In the genomic region with DNA sequence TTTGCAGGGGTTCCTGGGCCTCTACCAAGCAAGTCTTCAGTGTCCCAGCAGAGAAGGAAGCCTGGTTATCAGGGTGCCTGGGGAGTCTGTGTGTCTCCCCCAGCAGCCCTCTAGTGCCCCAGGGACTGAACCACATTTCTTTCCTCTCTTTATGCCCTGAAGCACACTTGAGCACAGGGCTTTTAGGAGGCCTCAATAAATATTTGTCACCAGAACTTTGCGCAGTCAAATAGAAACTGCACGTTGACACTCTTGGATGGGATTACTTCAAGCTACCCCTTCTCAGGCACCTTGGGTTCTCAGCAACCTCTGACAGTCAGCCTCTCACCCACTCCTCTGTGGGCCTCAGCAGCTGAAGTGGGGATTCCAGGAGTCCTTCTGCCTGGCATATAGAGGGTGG, we compare ENCODE assay signal across 15 cellular contexts.
A peak's percentile ranks its signal among the peaks of the same experiment; 100 is the strongest.
DNase-seq lines count a peak whose midpoint lies in the region; ATAC-seq and TF ChIP-seq lines count a peak whose summit lies in the region.
"Had no signal": no experiment of that assay in that cellular context is flagged by ENCODE, and none has a peak within 500 bp of the region (broad histone marks: within the 10 kb centered on the region; RNA-seq: fewer than 3 reads in every experiment).

No MANE protein-coding gene starts in this region.

- POLR2A ChIA-PET in HEK293 (lab: Yijun Ruan, JAX): no interaction called here

- H3K36me3 ChIP-seq in GM06990 (ENCODE audit: control insufficient read depth, insufficient read depth, low read length): no peaks in the 10 kb centered on the region
- no peaks in the 10 kb centered on the region for H3K36me3 ChIP-seq in HEK293 (ENCODE audit: control insufficient read depth in 2 of 2, insufficient read depth in 1 of 2, low read length in 2 of 2)
- H3K36me3 ChIP-seq in OCI-LY3 (replicated peaks; ENCODE audit: low read depth, low read length): peaks cover 10% of the 10 kb centered on the region
- H3K36me3 ChIP-seq: prostate gland had no signal

- H4K20me1 ChIP-seq in OCI-LY3 (ENCODE audit: insufficient read depth, low read length): no peaks in the 10 kb centered on the region

- no peak overlapping the region for H3K27ac Mint-ChIP-seq in nephron progenitor cell

- H3K9ac ChIP-seq in OCI-LY3 (ENCODE audit: low read length): peak overlapping the region; percentile 4; the same call in 1 of the 2 replicates

- H3K4me3 ChIP-seq in GM06990 (replicated peaks; ENCODE audit: low read depth, low read length): no peak overlapping the region
- no peak overlapping the region for H3K4me3 ChIP-seq in HEK293 (ENCODE audit: low read depth, low read length)
- H3K4me3 ChIP-seq in OCI-LY3 (ENCODE audit: low read length): no peak overlapping the region
- H3K4me3 ChIP-seq in right cardiac atrium (ENCODE audit: low read length): no peak overlapping the region
- H3K4me3 ChIP-seq: coronary artery, mucosa of descending colon, prostate gland had no signal

- peaks cover 18% of the 10 kb centered on the region for H3K27me3 Mint-ChIP-seq in nephron progenitor cell (ENCODE audit: low read depth, poor library complexity)

- no peaks in the 10 kb centered on the region; the same call in 1 of the 2 replicates for H3K27me3 ChIP-seq in GM06990 (replicated peaks; ENCODE audit: control insufficient read depth, insufficient read depth, low read length)
- peaks cover 2% of the 10 kb centered on the region; the same call in 1 of the 2 replicates for H3K27me3 ChIP-seq in OCI-LY3 (ENCODE audit: low read depth, low read length)
- no peaks in the 10 kb centered on the region for H3K27me3 ChIP-seq in right cardiac atrium (ENCODE audit: control insufficient read depth, insufficient read depth)

- H3K4me1 ChIP-seq in HEK293 (ENCODE audit: control insufficient read depth, insufficient read depth, low read length) (no peaks in the 10 kb centered on the region), OCI-LY3 (ENCODE audit: low read length) (peaks cover 25% of the 10 kb centered on the region), right cardiac atrium (ENCODE audit: control insufficient read depth, insufficient read depth, low read length) (peaks cover 2% of the 10 kb centered on the region)
- H3K4me1 ChIP-seq: prostate gland had no signal

- H3K4me3 Mint-ChIP-seq in nephron progenitor cell: no peak overlapping the region

- WGBS in right cardiac atrium: 94% methylated on average over 2 of the region's 2 CpGs

- CTCF ChIA-PET in HEK293 (lab: Yijun Ruan, JAX): no interaction called here

- ATAC-seq in GM18867 (IDR thresholded peaks at IDR 0.05; ENCODE audit: unreplicated experiment) (peak; percentile 83), right cardiac atrium (no peak), left lobe of liver (no peak)
- ATAC-seq: mucosa of descending colon had no signal

- peaks cover 69% of the 10 kb centered on the region for H3K4me1 Mint-ChIP-seq in nephron progenitor cell

- DNase-seq in GM06990 (ENCODE audit: extremely low read depth, insufficient read length) (peak; percentile 46), nephron progenitor cell (no peak), right cardiac atrium (no peak), pons (ENCODE audit: low spot score) (no peak), left lobe of liver (ENCODE audit: low spot score) (no peak)
- DNase-seq: activated CD8-positive, alpha-beta memory T cell treated with anti-CD3 and anti-CD28 coated beads, Interleukin-2, amount 50 U/mL, for 48 hours; DMS79 treated with DMSO at 0.1 percent for 48 hours; mucosa of descending colon; NCI-H446 treated with DMSO at 0.1 percent for 48 hours had no signal

- H3K27ac ChIP-seq in HEK293 (ENCODE audit: extremely low read depth, low read depth, low read length) (no peak overlapping the region), OCI-LY3 (ENCODE audit: low read length) (peak overlapping the region; percentile 33), right cardiac atrium (ENCODE audit: low read length) (no peak overlapping the region)
- H3K27ac ChIP-seq: coronary artery, prostate gland, RWPE1 had no signal

- H2AFZ ChIP-seq in OCI-LY3 (ENCODE audit: low read depth, low read length): peak overlapping the region; percentile 41; the same call in 1 of the 2 replicates

- peaks cover 15% of the 10 kb centered on the region for H3K9me3 Mint-ChIP-seq in nephron progenitor cell

- TF ChIP-seq CTCF in GM06990 (IDR thresholded peaks at IDR 0.05; ENCODE audit: insufficient read depth, low read length, poor library complexity, severe bottlenecking): no peak
- no peak for TF ChIP-seq CTCF in HEK293 (tag by site-specific recombination; IDR thresholded peaks at IDR 0.05)
- TF ChIP-seq CTCF in OCI-LY3 (IDR thresholded peaks at IDR 0.05; ENCODE audit: low read depth, low read length): no peak
- no peak for TF ChIP-seq CTCF in nephron progenitor cell (IDR thresholded peaks at IDR 0.05)

- H3K79me2 ChIP-seq in OCI-LY3 (ENCODE audit: low read length): no peaks in the 10 kb centered on the region

- H3K36me3 Mint-ChIP-seq in nephron progenitor cell (ENCODE audit: low read depth): peaks cover 9% of the 10 kb centered on the region

- peak overlapping the region; percentile 40 for H3K4me2 ChIP-seq in OCI-LY3 (ENCODE audit: low read length)

- intact Hi-C loops in right cardiac atrium (cut with DNase I): no loop called here

- H3K9me3 ChIP-seq in HEK293 (ENCODE audit: control insufficient read depth, insufficient read depth, low read depth, low read length) (no peaks in the 10 kb centered on the region), OCI-LY3 (ENCODE audit: insufficient read depth, low read length) (peaks cover 14% of the 10 kb centered on the region), right cardiac atrium (ENCODE audit: control insufficient read depth, low read length) (no peaks in the 10 kb centered on the region)
- H3K9me3 ChIP-seq: prostate gland had no signal

TF ChIP-seq in HEK293, 187 proteins besides CTCF, POLR2A, EP300 and RAD21:
- TF ChIP-seq, protein P1, sequence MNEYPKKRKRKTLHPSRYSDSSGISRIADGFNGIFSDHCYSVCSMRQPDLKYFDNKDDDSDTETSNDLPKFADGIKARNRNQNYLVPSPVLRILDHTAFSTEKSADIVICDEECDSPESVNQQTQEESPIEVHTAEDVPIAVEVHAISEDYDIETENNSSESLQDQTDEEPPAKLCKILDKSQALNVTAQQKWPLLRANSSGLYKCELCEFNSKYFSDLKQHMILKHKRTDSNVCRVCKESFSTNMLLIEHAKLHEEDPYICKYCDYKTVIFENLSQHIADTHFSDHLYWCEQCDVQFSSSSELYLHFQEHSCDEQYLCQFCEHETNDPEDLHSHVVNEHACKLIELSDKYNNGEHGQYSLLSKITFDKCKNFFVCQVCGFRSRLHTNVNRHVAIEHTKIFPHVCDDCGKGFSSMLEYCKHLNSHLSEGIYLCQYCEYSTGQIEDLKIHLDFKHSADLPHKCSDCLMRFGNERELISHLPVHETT (tag by site-specific recombination; IDR thresholded peaks at IDR 0.05): no peak
- peak; percentile 24; the same call in 1 of the 2 replicates for TF ChIP-seq ZIC2 (tag by site-specific recombination; IDR thresholded peaks at IDR 0.05)
